In genomic region chr4:92299152-92299551, GRCh38 we compare ENCODE assay signal across 1 cellular context.
TF ChIP-seq lines count a peak whose summit lies in the region.

No MANE protein-coding gene starts in this region.

TF ChIP-seq in SK-N-SH treated with all-trans-retinoic acid at 6 μM for 48 hours, 23 proteins besides CTCF, POLR2A, EP300 and RAD21 (continued from another document):
- TF ChIP-seq PATZ1 (CRISPR knock-in tag; IDR thresholded peaks at IDR 0.05; ENCODE audit: borderline replicate concordance), result no peak
- TF ChIP-seq ARNTL (CRISPR knock-in tag; IDR thresholded peaks at IDR 0.05; ENCODE audit: borderline replicate concordance, low read depth), result no peak
- no peak for TF ChIP-seq RARB (CRISPR knock-in tag; IDR thresholded peaks at IDR 0.05)
- TF ChIP-seq ZNF8 (CRISPR knock-in tag; IDR thresholded peaks at IDR 0.05), result no peak
- no peak for TF ChIP-seq OSR1 (CRISPR knock-in tag; IDR thresholded peaks at IDR 0.05)
- no peak for TF ChIP-seq ZNF565 (CRISPR knock-in tag; conservative IDR thresholded peaks at IDR 0.05; ENCODE audit: low read depth)
